ENCODE assay signal across 8 cellular contexts in the genomic region with DNA sequence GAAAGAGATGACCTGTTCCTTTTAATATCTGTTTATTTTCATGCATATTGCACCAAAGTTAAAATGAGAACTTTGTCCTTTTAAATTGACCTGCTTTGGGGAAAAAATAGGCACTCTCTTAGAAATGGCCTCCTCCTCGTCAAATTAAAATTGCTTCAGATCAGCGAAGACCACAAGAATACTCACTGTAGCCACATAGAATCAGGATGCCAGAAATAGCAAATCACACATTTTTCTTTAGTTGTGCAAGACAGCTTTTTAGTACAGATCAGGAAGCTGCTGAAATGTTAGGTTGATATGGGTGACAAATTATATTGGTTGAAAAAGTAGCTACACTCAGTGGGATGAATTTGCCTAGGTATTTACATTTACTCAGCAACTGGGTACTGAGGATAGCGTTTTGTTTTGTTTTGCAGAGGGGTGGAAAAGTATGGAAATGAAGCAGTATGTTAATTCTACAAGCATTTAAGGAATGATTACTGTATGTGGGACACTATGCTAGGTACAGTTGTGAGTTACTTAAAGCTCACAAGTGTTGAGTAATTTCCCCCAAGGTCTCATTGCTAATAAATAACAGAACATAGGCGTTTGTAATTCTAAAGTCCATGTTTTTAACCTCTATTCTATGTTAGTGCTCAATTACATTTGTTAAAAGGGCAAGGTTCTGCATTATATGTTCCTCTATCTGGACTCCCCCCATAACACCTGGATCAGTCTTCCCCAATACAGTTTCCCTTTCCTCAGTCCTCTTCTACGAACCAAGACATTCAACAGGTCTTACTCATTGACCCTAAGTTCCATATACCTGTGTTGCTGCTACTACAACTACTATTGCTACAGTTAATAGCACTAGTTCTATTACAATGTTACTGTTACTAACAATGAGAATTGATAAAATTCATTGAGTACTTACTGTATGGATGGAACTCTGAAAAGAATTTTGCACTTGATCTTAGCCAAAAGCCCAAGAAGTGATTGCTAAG.
A peak's percentile ranks its signal among the peaks of the same experiment; 100 is the strongest.
DNase-seq lines count a peak whose midpoint lies in the region; ATAC-seq and TF ChIP-seq lines count a peak whose summit lies in the region.

No MANE protein-coding gene starts in this region.

- CTCF ChIA-PET in activated CD4-positive, alpha-beta memory T cell treated with anti-CD3 and anti-CD28 coated beads, Interleukin-2, amount 10 ng/mL, durations not matched to agents 7 days and 5 days (lab: Charles Lee), result interaction anchor here (0.5 to 7.5 kb wide), 10 partner anchors 8 to 220 kb away, joined by 3 to 84 read pairs (median 3); partner anchors contain the start of gene S1PR1

- POLR2A ChIA-PET in activated CD4-positive, alpha-beta memory T cell treated with anti-CD3 and anti-CD28 coated beads, Interleukin-2, amount 10 ng/mL, durations not matched to agents 7 days and 5 days (lab: Charles Lee), result interaction anchor here (0.6 to 8.7 kb wide), 16 partner anchors 8 to 214 kb away, joined by 3 to 151 read pairs (median 4); partner anchors contain the start of gene S1PR1

- H3K9me3 Mint-ChIP-seq in activated CD4-positive, alpha-beta memory T cell treated with anti-CD3 and anti-CD28 coated beads, Interleukin-2, amount 10 ng/mL, durations not matched to agents 7 days and 5 days, result no peaks in the 10 kb centered on the region
- H3K9me3 Mint-ChIP-seq in naive B cell (no peaks in the 10 kb centered on the region), endothelial cell (ENCODE audit: unreplicated experiment) (no peaks in the 10 kb centered on the region)

- no peak for TF ChIP-seq POLR2A in spleen (IDR thresholded peaks at IDR 0.05)

- no peak for DNase-seq in activated CD4-positive, alpha-beta memory T cell treated with anti-CD3 and anti-CD28 coated beads, Interleukin-2, amount 10 ng/mL, durations not matched to agents 7 days and 5 days
- DNase-seq in naive B cell (no peak), endothelial cell (ENCODE audit: low spot score) (no peak), NCI-H2081 treated with DMSO at 0.1 percent for 48 hours (lab: John Stamatoyannopoulos, UW) (no peak), spleen (no peak)

- no peak for TF ChIP-seq CTCF in endothelial cell (IDR thresholded peaks at IDR 0.05; ENCODE audit: unreplicated experiment)
- no peak for TF ChIP-seq CTCF in spleen (IDR thresholded peaks at IDR 0.05 in 8 of 11, conservative IDR thresholded peaks at IDR 0.05 in 3 of 11)

- H3K4me1 Mint-ChIP-seq in activated CD4-positive, alpha-beta memory T cell treated with anti-CD3 and anti-CD28 coated beads, Interleukin-2, amount 10 ng/mL, durations not matched to agents 7 days and 5 days, result peaks cover 56% of the 10 kb centered on the region
- H3K4me1 Mint-ChIP-seq in naive B cell, result peaks cover 45 to 61% (median 48%) of the 10 kb centered on the region in 3 donors
- peaks cover 36% of the 10 kb centered on the region for H3K4me1 Mint-ChIP-seq in endothelial cell (ENCODE audit: unreplicated experiment)

- H3K27ac ChIP-seq in spleen, result peak overlapping the region in 4 of 8 donors; percentile 3 to 37 (median 20)

- peak overlapping the region; percentile 64 for H3K27ac Mint-ChIP-seq in activated CD4-positive, alpha-beta memory T cell treated with anti-CD3 and anti-CD28 coated beads, Interleukin-2, amount 10 ng/mL, durations not matched to agents 7 days and 5 days
- H3K27ac Mint-ChIP-seq in naive B cell (peak overlapping the region; percentile 3 to 92 (median 46)), endothelial cell (ENCODE audit: unreplicated experiment) (no peak overlapping the region)

- H3K4me3 ChIP-seq in spleen, result no peak overlapping the region

- H3K9me3 ChIP-seq in spleen, result no peaks in the 10 kb centered on the region

- H3K36me3 Mint-ChIP-seq in activated CD4-positive, alpha-beta memory T cell treated with anti-CD3 and anti-CD28 coated beads, Interleukin-2, amount 10 ng/mL, durations not matched to agents 7 days and 5 days (ENCODE audit: low read depth), result peaks cover 2% of the 10 kb centered on the region
- H3K36me3 Mint-ChIP-seq in naive B cell (no peaks in the 10 kb centered on the region), endothelial cell (ENCODE audit: low read depth, unreplicated experiment) (no peaks in the 10 kb centered on the region)

- no peaks in the 10 kb centered on the region for H3K27me3 Mint-ChIP-seq in activated CD4-positive, alpha-beta memory T cell treated with anti-CD3 and anti-CD28 coated beads, Interleukin-2, amount 10 ng/mL, durations not matched to agents 7 days and 5 days
- H3K27me3 Mint-ChIP-seq in naive B cell, result no peaks in the 10 kb centered on the region
- peaks cover 1% of the 10 kb centered on the region for H3K27me3 Mint-ChIP-seq in endothelial cell (ENCODE audit: unreplicated experiment)

- H3K36me3 ChIP-seq in spleen, result no peaks in the 10 kb centered on the region

- no peaks in the 10 kb centered on the region for H3K27me3 ChIP-seq in spleen (replicated peaks in 1 of 7)

- peaks cover 11 to 47% (median 28%) of the 10 kb centered on the region in 6 donors for H3K4me1 ChIP-seq in spleen

- 26 to 33% (median 29%) methylated on average over 5 of the region's 5 CpGs for WGBS in spleen, 5 donors

- intact Hi-C loops in spleen (cut with DNase I; ENCODE audit: low total_unique reads), result loop anchor here (10.0 kb wide), 1 partner anchor 157 kb away; no protein-coding TSS in a partner anchor

- no peak overlapping the region for H3K4me3 Mint-ChIP-seq in activated CD4-positive, alpha-beta memory T cell treated with anti-CD3 and anti-CD28 coated beads, Interleukin-2, amount 10 ng/mL, durations not matched to agents 7 days and 5 days
- H3K4me3 Mint-ChIP-seq in naive B cell (peak overlapping the region in 6 of 8 donors; percentile 1 to 48 (median 40)), endothelial cell (ENCODE audit: unreplicated experiment) (no peak overlapping the region)

- ATAC-seq in GM18517 (IDR thresholded peaks at IDR 0.05; ENCODE audit: unreplicated experiment) (peak; percentile 32), HG03103 (IDR thresholded peaks at IDR 0.05; ENCODE audit: low read depth, unreplicated experiment) (peak; percentile 44), naive B cell (ENCODE audit: low read depth in 2 of 2) (peak; percentile 59 to 60), HG02588 (IDR thresholded peaks at IDR 0.05; ENCODE audit: unreplicated experiment) (no peak)

Comparison
In these comparisons a context has a peak if more than half of its experiments do, and no peak if none do; other contexts are left out.
1. H3K4me3 Mint-ChIP-seq: peak in naive B cell (6 of 8); none in activated CD4-positive, alpha-beta memory T cell treated with anti-CD3 and anti-CD28 coated beads, Interleukin-2, amount 10 ng/mL, durations not matched to agents 7 days and 5 days (single experiment) and endothelial cell (single experiment).